Comparison of ENCODE assay signal across 9 cellular contexts in genomic region chr17:30332057-30332542, GRCh38. TPM values are rescaled to one million over a fixed set of nuclear protein-coding genes. Genes with fewer than 3 reads are reported as not detected.
DNase-seq lines count a peak whose midpoint lies in the region; ATAC-seq and TF ChIP-seq lines count a peak whose summit lies in the region.
"Had no signal": no experiment of that assay in that cellular context is flagged by ENCODE, and none has a peak within 500 bp of the region (broad histone marks: within the 10 kb centered on the region; RNA-seq: fewer than 3 reads in every experiment).

No MANE protein-coding gene starts in this region.

- H3K36me3 Mint-ChIP-seq in activated naive CD4-positive, alpha-beta T cell treated with anti-CD3 and anti-CD28 coated beads, Interleukin-2, amount 10 ng/mL, durations not matched to agents 7 days and 5 days, result no peaks in the 10 kb centered on the region
- H3K36me3 Mint-ChIP-seq in osteocyte (ENCODE audit: unreplicated experiment), result no peaks in the 10 kb centered on the region

- peaks cover 47% of the 10 kb centered on the region for H3K4me1 Mint-ChIP-seq in activated naive CD4-positive, alpha-beta T cell treated with anti-CD3 and anti-CD28 coated beads, Interleukin-2, amount 10 ng/mL, durations not matched to agents 7 days and 5 days
- peaks cover 16% of the 10 kb centered on the region for H3K4me1 Mint-ChIP-seq in osteocyte (ENCODE audit: unreplicated experiment)

- peaks cover 7% of the 10 kb centered on the region for H3K27me3 Mint-ChIP-seq in activated naive CD4-positive, alpha-beta T cell treated with anti-CD3 and anti-CD28 coated beads, Interleukin-2, amount 10 ng/mL, durations not matched to agents 7 days and 5 days
- peaks cover 22% of the 10 kb centered on the region for H3K27me3 Mint-ChIP-seq in osteocyte (ENCODE audit: unreplicated experiment)

- no peak for TF ChIP-seq CTCF in osteocyte (IDR thresholded peaks at IDR 0.05)

- peak; percentile 92 for DNase-seq in M059J (ENCODE audit: low read depth)
- peak; percentile 64 for DNase-seq in activated naive CD4-positive, alpha-beta T cell treated with anti-CD3 and anti-CD28 coated beads, Interleukin-2, amount 10 ng/mL, durations not matched to agents 7 days and 5 days
- DNase-seq in osteocyte (ENCODE audit: extremely low spot score, unreplicated experiment), result peak; percentile 13
- no peak for DNase-seq in amygdala (lab: John Stamatoyannopoulos, UW)
- no peak for DNase-seq in substantia nigra (lab: John Stamatoyannopoulos, UW)
- no peak for DNase-seq in cerebellar nuclear complex (lab: John Stamatoyannopoulos, UW)

- CTCF ChIA-PET in activated naive CD4-positive, alpha-beta T cell treated with anti-CD3 and anti-CD28 coated beads, Interleukin-2, amount 10 ng/mL, durations not matched to agents 7 days and 5 days (lab: Charles Lee), result interaction anchor here (0.6 to 1.0 kb wide), 3 partner anchors 25 to 334 kb away, joined by 3 read pairs; no protein-coding TSS in a partner anchor

- H3K9me3 Mint-ChIP-seq in activated naive CD4-positive, alpha-beta T cell treated with anti-CD3 and anti-CD28 coated beads, Interleukin-2, amount 10 ng/mL, durations not matched to agents 7 days and 5 days, result no peaks in the 10 kb centered on the region
- H3K9me3 Mint-ChIP-seq in osteocyte (ENCODE audit: unreplicated experiment), result no peaks in the 10 kb centered on the region

- ATAC-seq in GM19025 (IDR thresholded peaks at IDR 0.05; ENCODE audit: low read depth, unreplicated experiment) (peak; percentile 62), HG03025 (IDR thresholded peaks at IDR 0.05; ENCODE audit: low FRiP score, unreplicated experiment) (no peak)

- H3K27ac ChIP-seq in substantia nigra (ENCODE audit: low read depth, low read length, poor library complexity, severe bottlenecking), result no peak overlapping the region
- H3K27ac ChIP-seq: parathyroid adenoma had no signal

- peak overlapping the region; percentile 38 for H3K4me3 Mint-ChIP-seq in activated naive CD4-positive, alpha-beta T cell treated with anti-CD3 and anti-CD28 coated beads, Interleukin-2, amount 10 ng/mL, durations not matched to agents 7 days and 5 days
- no peak overlapping the region for H3K4me3 Mint-ChIP-seq in osteocyte (ENCODE audit: unreplicated experiment)

- H3K27ac Mint-ChIP-seq in activated naive CD4-positive, alpha-beta T cell treated with anti-CD3 and anti-CD28 coated beads, Interleukin-2, amount 10 ng/mL, durations not matched to agents 7 days and 5 days, result peak overlapping the region; percentile 85
- peak overlapping the region; percentile 6 for H3K27ac Mint-ChIP-seq in osteocyte (ENCODE audit: unreplicated experiment)

RNA-seq across cellular contexts. Expression of gene TMIGD1, which starts 1.8 kb away (rescaled TPM):
- not detected in 2 replicates for total RNA-seq in M059J (2014; rRNA removed; shearing (Covaris generic))
- not detected in 2 replicates for total RNA-seq in osteocyte

RNA-seq across cellular contexts. Expression of gene BLMH, which starts 40.4 kb away (rescaled TPM):
- total RNA-seq in M059J (2014; rRNA removed; shearing (Covaris generic)), result 18.9 and 33.6 TPM in 2 replicates
- 67.0 TPM in 2 replicates for total RNA-seq in osteocyte

RNA-seq across cellular contexts. Expression of gene CPD, which starts 46.6 kb away (rescaled TPM):
- 29.6 and 52.3 TPM in 2 replicates for total RNA-seq in M059J (2014; rRNA removed; shearing (Covaris generic))
- 70.1 and 72.4 TPM in 2 replicates for total RNA-seq in osteocyte

Comparison
In these comparisons a context has a peak if more than half of its experiments do, and no peak if none do; other contexts are left out.
1. DNase-seq: peak in M059J (single experiment), activated naive CD4-positive, alpha-beta T cell treated with anti-CD3 and anti-CD28 coated beads, Interleukin-2, amount 10 ng/mL, durations not matched to agents 7 days and 5 days (single experiment) and osteocyte (single experiment); none in amygdala (0 of 56), substantia nigra (0 of 49) and cerebellar nuclear complex (0 of 2).